ENCODE assay signal across 9 cellular contexts in genomic region chr2:219713110-219713509, GRCh38.
DNase-seq lines count a peak whose midpoint lies in the region; ATAC-seq and TF ChIP-seq lines count a peak whose summit lies in the region.
"Had no signal": no experiment of that assay in that cellular context is flagged by ENCODE, and none has a peak within 500 bp of the region (broad histone marks: within the 10 kb centered on the region; RNA-seq: fewer than 3 reads in every experiment).

No MANE protein-coding gene starts in this region.

- H3K27me3 ChIP-seq in left ventricle myocardium inferior (ENCODE audit: low read depth) = no peaks in the 10 kb centered on the region
- H3K27me3 ChIP-seq in WERI-Rb-1 (ENCODE audit: insufficient read depth, low read depth, severe bottlenecking) = no peaks in the 10 kb centered on the region
- no peaks in the 10 kb centered on the region for H3K27me3 ChIP-seq in testis
- H3K27me3 ChIP-seq in CD4-positive, alpha-beta T cell (ENCODE audit: control insufficient read depth, insufficient read depth, low read length) = peaks cover 4% of the 10 kb centered on the region
- H3K27me3 ChIP-seq: BLaER1 treated with 17β-estradiol and CSF1 and Interleukin-3, amounts not matched to agents 10 nM and 100 nM had no signal

- H3K4me1 ChIP-seq in left ventricle myocardium inferior (peaks cover 16% of the 10 kb centered on the region), testis (no peaks in the 10 kb centered on the region)
- H3K4me1 ChIP-seq: BLaER1 treated with 17β-estradiol and CSF1 and Interleukin-3, amounts not matched to agents 10 nM and 100 nM had no signal

- intact Hi-C loops in Right ventricle myocardium superior (cut with DNase I) = no loop called here
- intact Hi-C loops in left ventricle myocardium inferior (cut with micrococcal nuclease) = no loop called here
- intact Hi-C loops in testis (cut with DNase I; ENCODE audit: low total_unique reads) = no loop called here
- intact Hi-C loops in CD4-positive, alpha-beta T cell (cut with DNase I, micrococcal nuclease) = no loop called here

- in situ Hi-C loops in KBM-7 (cut with MboI; ENCODE audit: low pct_unique_long_range_greater_than_20kb, low sequenced_read_pairs) = no loop called here

- H3K36me3 ChIP-seq in left ventricle myocardium inferior (no peaks in the 10 kb centered on the region), WERI-Rb-1 (no peaks in the 10 kb centered on the region), testis (ENCODE audit: low read depth, missing control alignments) (no peaks in the 10 kb centered on the region)
- H3K36me3 ChIP-seq: BLaER1 treated with 17β-estradiol and CSF1 and Interleukin-3, amounts not matched to agents 10 nM and 100 nM had no signal

- H3K36me3 Mint-ChIP-seq in CD4-positive, alpha-beta T cell (ENCODE audit: low read depth) = no peaks in the 10 kb centered on the region

- no peak overlapping the region for H3K27ac Mint-ChIP-seq in CD4-positive, alpha-beta T cell

- H3K4me3 ChIP-seq in left ventricle myocardium inferior (no peak overlapping the region), WERI-Rb-1 (ENCODE audit: low read depth, low read length) (no peak overlapping the region), testis (no peak overlapping the region)
- H3K4me3 ChIP-seq: BLaER1 treated with 17β-estradiol and CSF1 and Interleukin-3, amounts not matched to agents 10 nM and 100 nM had no signal

- H3K4me3 Mint-ChIP-seq in CD4-positive, alpha-beta T cell = no peak overlapping the region

- no peaks in the 10 kb centered on the region for H3K9me3 Mint-ChIP-seq in CD4-positive, alpha-beta T cell

- no peak overlapping the region for H3K27ac ChIP-seq in left ventricle myocardium inferior (replicated peaks)
- no peak overlapping the region for H3K27ac ChIP-seq in WERI-Rb-1
- H3K27ac ChIP-seq in testis = no peak overlapping the region
- H3K27ac ChIP-seq in CD4-positive, alpha-beta T cell (ENCODE audit: low read depth, low read length) = no peak overlapping the region
- H3K27ac ChIP-seq: BLaER1 treated with 17β-estradiol and CSF1 and Interleukin-3, amounts not matched to agents 10 nM and 100 nM had no signal

- WGBS in testis, 2 donors = 55 to 72% methylated on average over 1 of the region's 1 CpG

- no peak for TF ChIP-seq POLR2A in testis (IDR thresholded peaks at IDR 0.05)

- POLR2A ChIA-PET in CD4-positive, alpha-beta T cell (lab: Charles Lee) = no interaction called here

- peaks cover 43% of the 10 kb centered on the region for H3K27me3 Mint-ChIP-seq in CD4-positive, alpha-beta T cell

- TF ChIP-seq CTCF in left ventricle myocardium inferior (IDR thresholded peaks at IDR 0.05; ENCODE audit: borderline replicate concordance) (no peak), WERI-Rb-1 (IDR thresholded peaks at IDR 0.05; ENCODE audit: low read depth, low read length) (no peak), testis (IDR thresholded peaks at IDR 0.05) (no peak)
- TF ChIP-seq CTCF in CD4-positive, alpha-beta T cell (IDR thresholded peaks at IDR 0.05) = no peak

- H3K9me3 ChIP-seq in left ventricle myocardium inferior (replicated peaks) = peaks cover 10% of the 10 kb centered on the region
- no peaks in the 10 kb centered on the region for H3K9me3 ChIP-seq in WERI-Rb-1 (ENCODE audit: severe bottlenecking)
- no peaks in the 10 kb centered on the region for H3K9me3 ChIP-seq in testis
- H3K9me3 ChIP-seq in CD4-positive, alpha-beta T cell (ENCODE audit: control insufficient read depth, low read length) = no peaks in the 10 kb centered on the region

- DNase-seq in Right ventricle myocardium superior = no peak
- DNase-seq in left ventricle myocardium inferior = no peak
- peak; percentile 19 for DNase-seq in KBM-7
- DNase-seq in WERI-Rb-1 = peak; percentile 30
- DNase-seq in testis = peak; percentile 73
- no peak for DNase-seq in NK-92 (lab: John Stamatoyannopoulos, UW; ENCODE audit: unreplicated experiment)
- no peak for DNase-seq in CD4-positive, alpha-beta T cell
- no peak for DNase-seq in KG1 (lab: John Stamatoyannopoulos, UW)

- no peaks in the 10 kb centered on the region for H3K4me1 Mint-ChIP-seq in CD4-positive, alpha-beta T cell (ENCODE audit: low read depth)

- ATAC-seq in Right ventricle myocardium superior (ENCODE audit: poor library complexity) = peak; percentile 29
- no peak for ATAC-seq in CD4-positive, alpha-beta T cell (ENCODE audit: poor library complexity)

- CTCF ChIA-PET in CD4-positive, alpha-beta T cell (lab: Charles Lee) = no interaction called here

Comparison
In these comparisons a context has a peak if more than half of its experiments do, and no peak if none do; other contexts are left out.
1. DNase-seq: peak in KBM-7 (single experiment), WERI-Rb-1 (single experiment) and testis (single experiment); none in Right ventricle myocardium superior (single experiment), left ventricle myocardium inferior (single experiment), NK-92 (single experiment), CD4-positive, alpha-beta T cell (0 of 10) and KG1 (single experiment).